ENCODE assay signal across 15 cellular contexts in the genomic region with DNA sequence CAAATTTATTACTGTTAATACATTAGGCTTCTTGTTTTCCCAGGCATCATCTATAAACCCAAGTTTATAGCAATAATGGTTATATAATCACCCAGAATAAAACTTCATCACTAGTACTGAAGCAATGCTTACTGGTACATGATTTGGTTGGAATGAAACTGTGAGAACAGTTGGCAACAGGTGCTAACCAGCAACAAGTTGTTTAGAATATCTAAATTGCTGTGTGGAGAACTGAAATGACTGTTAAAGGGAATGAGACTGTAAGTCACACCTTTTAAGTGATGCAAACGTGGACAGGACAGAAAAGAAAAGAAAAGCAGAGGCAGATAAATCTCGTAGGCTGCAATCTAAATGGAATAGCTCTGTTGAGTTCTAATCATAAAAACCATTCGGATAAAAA. TPM values are rescaled to one million over a fixed set of nuclear protein-coding genes. Genes with fewer than 3 reads are reported as not detected.
DNase-seq lines count a peak whose midpoint lies in the region; TF ChIP-seq lines count a peak whose summit lies in the region.
"Had no signal": no experiment of that assay in that cellular context is flagged by ENCODE, and none has a peak within 500 bp of the region (broad histone marks: within the 10 kb centered on the region; RNA-seq: fewer than 3 reads in every experiment).

No MANE protein-coding gene starts in this region.

- peak overlapping the region in 4 of 7 donors; percentile 75 to 90 (median 78) for H3K27ac Mint-ChIP-seq in CD4-positive, alpha-beta memory T cell
- H3K27ac Mint-ChIP-seq in activated T-helper 1 cell treated with anti-CD3 and anti-CD28 coated beads, Interleukin-12 subunit alpha, Interleukin-12 subunit beta, Interleukin-2, Interleukin-4 antibody, amounts not matched to agents 30 ng/mL and 10 ng/mL and 1 ng/mL, durations not matched to agents 14 hours and 24 hours and 36 hours: no peak overlapping the region
- H3K27ac Mint-ChIP-seq: stimulated activated memory B cell treated with anti-CD40 and anti-IgM and Interleukin-4, amounts not matched to agents 10 μg/mL and 1 μg/mL and 100 μg/mL, for 72 hours had no signal

- H3K9me3 ChIP-seq in CD4-positive, alpha-beta memory T cell (ENCODE audit: control insufficient read depth in 1 of 2, low read length in 2 of 2): no peaks in the 10 kb centered on the region
- H3K9me3 ChIP-seq: tibial nerve had no signal

- H3K9me3 Mint-ChIP-seq in CD4-positive, alpha-beta memory T cell: no peaks in the 10 kb centered on the region
- no peaks in the 10 kb centered on the region for H3K9me3 Mint-ChIP-seq in activated T-helper 1 cell treated with anti-CD3 and anti-CD28 coated beads, Interleukin-12 subunit alpha, Interleukin-12 subunit beta, Interleukin-2, Interleukin-4 antibody, amounts not matched to agents 30 ng/mL and 10 ng/mL and 1 ng/mL, durations not matched to agents 14 hours and 24 hours and 36 hours
- H3K9me3 Mint-ChIP-seq: stimulated activated memory B cell treated with anti-CD40 and anti-IgM and Interleukin-4, amounts not matched to agents 10 μg/mL and 1 μg/mL and 100 μg/mL, for 72 hours had no signal

- intact Hi-C loops in CD4-positive, alpha-beta memory T cell (cut with micrococcal nuclease): no loop called here
- intact Hi-C loops in activated T-helper 1 cell treated with anti-CD3 and anti-CD28 coated beads, Interleukin-12 subunit alpha, Interleukin-12 subunit beta, Interleukin-2, Interleukin-4 antibody, amounts not matched to agents 30 ng/mL and 10 ng/mL and 1 ng/mL, durations not matched to agents 14 hours and 24 hours and 36 hours (cut with micrococcal nuclease): no loop called here

- H3K36me3 Mint-ChIP-seq in CD4-positive, alpha-beta memory T cell: peaks cover 23 to 60% of the 10 kb centered on the region in 2 donors
- H3K36me3 Mint-ChIP-seq in activated T-helper 1 cell treated with anti-CD3 and anti-CD28 coated beads, Interleukin-12 subunit alpha, Interleukin-12 subunit beta, Interleukin-2, Interleukin-4 antibody, amounts not matched to agents 30 ng/mL and 10 ng/mL and 1 ng/mL, durations not matched to agents 14 hours and 24 hours and 36 hours (ENCODE audit: low read depth): peaks cover 20% of the 10 kb centered on the region

- H3K4me3 ChIP-seq in ACC112 (ENCODE audit: low read depth, low read length): peak overlapping the region; percentile 86
- H3K4me3 ChIP-seq in CD4-positive, alpha-beta memory T cell (ENCODE audit: low read length in 2 of 2): no peak overlapping the region
- peak overlapping the region; percentile 3 for H3K4me3 ChIP-seq in fibroblast of the aortic adventitia (ENCODE audit: low read depth, low read length)
- H3K4me3 ChIP-seq: tibial nerve had no signal

- no peaks in the 10 kb centered on the region for H3K27me3 ChIP-seq in ACC112 (ENCODE audit: insufficient read depth, low read length)
- no peaks in the 10 kb centered on the region for H3K27me3 ChIP-seq in CD4-positive, alpha-beta memory T cell (ENCODE audit: insufficient read depth, low read length)
- H3K27me3 ChIP-seq: tibial nerve had no signal

- DNase-seq in CD4-positive, alpha-beta memory T cell: no peak
- DNase-seq in activated T-helper 1 cell treated with anti-CD3 and anti-CD28 coated beads, Interleukin-12 subunit alpha, Interleukin-12 subunit beta, Interleukin-2, Interleukin-4 antibody, amounts not matched to agents 30 ng/mL and 10 ng/mL and 1 ng/mL, durations not matched to agents 14 hours and 24 hours and 36 hours (ENCODE audit: low spot score): no peak
- DNase-seq in fibroblast of the aortic adventitia (ENCODE audit: low read depth) (no peak), Ammon's horn (ENCODE audit: low spot score) (no peak), HUDEP-2 (lab: John Stamatoyannopoulos, UW; ENCODE audit: unreplicated experiment in 76 of 76) (no peak), middle frontal gyrus (ENCODE audit: extremely low spot score, low spot score) (no peak), SIG-M5 (lab: John Stamatoyannopoulos, UW) (no peak)
- DNase-seq: activated CD4-positive, alpha-beta T cell treated with anti-CD3 and anti-CD28 coated beads, Interleukin-2, amount 50 U/mL, for 1 hour; amygdala; left ventricle myocardium superior; NCI-H69; stimulated activated CD4-positive, alpha-beta T cell treated with anti-CD3 and anti-CD28 coated beads, Interleukin-12 subunit alpha, Interleukin-12 subunit beta, amount 100 ng/mL, for 4 hours had no signal

- POLR2A ChIA-PET in CD4-positive, alpha-beta memory T cell (lab: Charles Lee; ENCODE audit: partially characterized antibody): interaction anchor here (7.3 kb wide), 1 partner anchor 22 kb away, joined by 150 read pairs; no protein-coding TSS in a partner anchor

- CTCF ChIA-PET in CD4-positive, alpha-beta memory T cell (lab: Charles Lee; ENCODE audit: partially characterized antibody): interaction anchor here (1.8 kb wide), 1 partner anchor 28 kb away, joined by 4 read pairs; no protein-coding TSS in a partner anchor

- H3K27me3 Mint-ChIP-seq in CD4-positive, alpha-beta memory T cell: no peaks in the 10 kb centered on the region
- peaks cover 4% of the 10 kb centered on the region for H3K27me3 Mint-ChIP-seq in activated T-helper 1 cell treated with anti-CD3 and anti-CD28 coated beads, Interleukin-12 subunit alpha, Interleukin-12 subunit beta, Interleukin-2, Interleukin-4 antibody, amounts not matched to agents 30 ng/mL and 10 ng/mL and 1 ng/mL, durations not matched to agents 14 hours and 24 hours and 36 hours (ENCODE audit: insufficient read depth)
- H3K27me3 Mint-ChIP-seq: stimulated activated memory B cell treated with anti-CD40 and anti-IgM and Interleukin-4, amounts not matched to agents 10 μg/mL and 1 μg/mL and 100 μg/mL, for 72 hours had no signal

- TF ChIP-seq CTCF in fibroblast of the aortic adventitia (IDR thresholded peaks at IDR 0.05; ENCODE audit: insufficient read depth, low read length): no peak

- H3K4me3 Mint-ChIP-seq in CD4-positive, alpha-beta memory T cell: peak overlapping the region in 2 of 8 donors; percentile 63 to 76
- peak overlapping the region; percentile 60 for H3K4me3 Mint-ChIP-seq in activated T-helper 1 cell treated with anti-CD3 and anti-CD28 coated beads, Interleukin-12 subunit alpha, Interleukin-12 subunit beta, Interleukin-2, Interleukin-4 antibody, amounts not matched to agents 30 ng/mL and 10 ng/mL and 1 ng/mL, durations not matched to agents 14 hours and 24 hours and 36 hours
- H3K4me3 Mint-ChIP-seq: stimulated activated memory B cell treated with anti-CD40 and anti-IgM and Interleukin-4, amounts not matched to agents 10 μg/mL and 1 μg/mL and 100 μg/mL, for 72 hours had no signal

- peaks cover 27 to 50% (median 46%) of the 10 kb centered on the region in 4 donors for H3K4me1 Mint-ChIP-seq in CD4-positive, alpha-beta memory T cell
- peaks cover 45% of the 10 kb centered on the region for H3K4me1 Mint-ChIP-seq in activated T-helper 1 cell treated with anti-CD3 and anti-CD28 coated beads, Interleukin-12 subunit alpha, Interleukin-12 subunit beta, Interleukin-2, Interleukin-4 antibody, amounts not matched to agents 30 ng/mL and 10 ng/mL and 1 ng/mL, durations not matched to agents 14 hours and 24 hours and 36 hours (ENCODE audit: low read depth)

- H3K4me1 ChIP-seq in ACC112 (ENCODE audit: control insufficient read depth, insufficient read depth, low read length, unreplicated experiment): peaks cover 32% of the 10 kb centered on the region
- H3K4me1 ChIP-seq in CD4-positive, alpha-beta memory T cell (ENCODE audit: insufficient read depth, low read length): peaks cover 44% of the 10 kb centered on the region

- H3K27ac ChIP-seq in ACC112 (ENCODE audit: low read depth, low read length): no peak overlapping the region
- no peak overlapping the region for H3K27ac ChIP-seq in CD4-positive, alpha-beta memory T cell (ENCODE audit: low read depth, low read length)
- H3K27ac ChIP-seq: tibial nerve had no signal

- H2AFZ ChIP-seq in ACC112 (ENCODE audit: low read length, unreplicated experiment): no peak overlapping the region

- peaks cover 43% of the 10 kb centered on the region for H3K36me3 ChIP-seq in ACC112 (ENCODE audit: insufficient read depth, low read length)
- H3K36me3 ChIP-seq in CD4-positive, alpha-beta memory T cell (ENCODE audit: insufficient read depth, low read length): peaks cover 19% of the 10 kb centered on the region

- H3K79me2 ChIP-seq in ACC112 (ENCODE audit: control insufficient read depth, insufficient read depth, low read length, unreplicated experiment): peaks cover 62% of the 10 kb centered on the region

RNA-seq across cellular contexts. Expression of a gene that starts 2.5 kb away (rescaled TPM):
- 10 to 100 TPM; 50.5 to 56.3 TPM for total RNA-seq in CD4-positive, alpha-beta memory T cell
- polyA plus RNA-seq in CD4-positive, alpha-beta memory T cell: 10 to 100 TPM; 68.4 to 70.8 TPM
- total RNA-seq in activated T-helper 1 cell treated with anti-CD3 and anti-CD28 coated beads, Interleukin-12 subunit alpha, Interleukin-12 subunit beta, Interleukin-2, Interleukin-4 antibody, amounts not matched to agents 30 ng/mL and 10 ng/mL and 1 ng/mL, durations not matched to agents 14 hours and 24 hours and 36 hours: 34.2 and 37.9 TPM in 2 replicates
- total RNA-seq in fibroblast of the aortic adventitia (ENCODE audit: low replicate concordance): 83.9 and 125 TPM in 2 replicates

RNA-seq across cellular contexts. Expression of a gene that starts 2.7 kb away (rescaled TPM):
- under 1 TPM; 0.14 to 0.20 TPM for total RNA-seq in CD4-positive, alpha-beta memory T cell
- under 1 TPM in 1 of 2 donors, not detected in 1; 0.03 TPM for polyA plus RNA-seq in CD4-positive, alpha-beta memory T cell
- not detected in 2 replicates for total RNA-seq in activated T-helper 1 cell treated with anti-CD3 and anti-CD28 coated beads, Interleukin-12 subunit alpha, Interleukin-12 subunit beta, Interleukin-2, Interleukin-4 antibody, amounts not matched to agents 30 ng/mL and 10 ng/mL and 1 ng/mL, durations not matched to agents 14 hours and 24 hours and 36 hours
- 7.4 and 12.6 TPM in 2 replicates for total RNA-seq in fibroblast of the aortic adventitia (ENCODE audit: low replicate concordance)
- total RNA-seq: left ventricle myocardium superior had no signal

Comparison
In these comparisons a context has a peak if more than half of its experiments do, and no peak if none do; other contexts are left out.
1. H3K4me3 ChIP-seq: peak in ACC112 (single experiment) and fibroblast of the aortic adventitia (single experiment); none in CD4-positive, alpha-beta memory T cell (0 of 2).